In genomic region chr6:65999288-65999791, GRCh38 we compare ENCODE assay signal across 21 cellular contexts.
"Had no signal": no experiment of that assay in that cellular context is flagged by ENCODE, and none has a peak within 500 bp of the region (broad histone marks: within the 10 kb centered on the region; RNA-seq: fewer than 3 reads in every experiment).

No MANE protein-coding gene starts in this region.

- H3K36me3 ChIP-seq: neutrophil, sigmoid colon, thyroid gland, uterus had no signal

- H3K27ac Mint-ChIP-seq: endodermal cell, naive B cell, nephron progenitor cell, type B pancreatic cell had no signal

- ATAC-seq: left lobe of liver had no signal

- H3K9me3 ChIP-seq: neutrophil, thyroid gland, uterus had no signal

- H3K27me3 Mint-ChIP-seq: naive B cell, type B pancreatic cell had no signal

- H3K4me1 ChIP-seq: sigmoid colon, thyroid gland, uterus had no signal

- H3K27me3 ChIP-seq: hepatocyte, neutrophil, sigmoid colon, thyroid gland, uterus had no signal

- H3K36me3 Mint-ChIP-seq: naive B cell, type B pancreatic cell had no signal

- DNase-seq: effector CD4-positive, alpha-beta T cell; endodermal cell; erythroblast; foreskin melanocyte; head of caudate nucleus; kidney glomerular epithelial cell; mesenchymal stem cell; naive B cell; nephron progenitor cell; sigmoid colon; stimulated activated CD4-positive, alpha-beta T cell treated with anti-CD3 and anti-CD28 coated beads, Interleukin-2, amount 100 ng/mL, for 48 hours; stimulated activated naive CD4-positive, alpha-beta T cell treated with Interleukin-2 at 50 U/mL for 16 hours; thyroid gland; uterus had no signal

- H3K4me3 Mint-ChIP-seq: endodermal cell, naive B cell, nephron progenitor cell, type B pancreatic cell had no signal

- H3K9me3 Mint-ChIP-seq: type B pancreatic cell had no signal

- H3K4me1 Mint-ChIP-seq: naive B cell, nephron progenitor cell had no signal

- H3K4me3 ChIP-seq: coronary artery, hepatocyte, lung, sigmoid colon, skin epidermis, thyroid gland, uterus had no signal

- H3K27ac ChIP-seq: coronary artery, hepatocyte, neutrophil, sigmoid colon, skin epidermis, thyroid gland, uterus had no signal
